ENCODE assay signal across 8 cellular contexts in genomic region chr7:77657427-77658331, GRCh38. TPM values are rescaled to one million over a fixed set of nuclear protein-coding genes. Genes with fewer than 3 reads are reported as not detected.
DNase-seq lines count a peak whose midpoint lies in the region; ATAC-seq and TF ChIP-seq lines count a peak whose summit lies in the region.

No MANE protein-coding gene starts in this region.

- H3K4me1 ChIP-seq in OCI-LY7 (ENCODE audit: insufficient read depth, low read length, poor library complexity, severe bottlenecking) (no peaks in the 10 kb centered on the region), colonic mucosa (no peaks in the 10 kb centered on the region), mucosa of descending colon (ENCODE audit: low read depth) (peaks cover 33% of the 10 kb centered on the region), neuronal stem cell (ENCODE audit: control insufficient read depth in 2 of 2, insufficient read depth in 1 of 2, low read depth in 1 of 2, low read length in 2 of 2) (no peaks in the 10 kb centered on the region)

- H2BK12ac ChIP-seq in neuronal stem cell (ENCODE audit: low read length) = no peak overlapping the region

- H3K4me3 ChIP-seq in OCI-LY7 (ENCODE audit: low read depth, low read length, poor library complexity, severe bottlenecking) (no peak overlapping the region), colonic mucosa (no peak overlapping the region), mucosa of descending colon (no peak overlapping the region), neuronal stem cell (ENCODE audit: low read length in 2 of 2) (no peak overlapping the region)

- no peaks in the 10 kb centered on the region for H3K79me2 ChIP-seq in OCI-LY7 (ENCODE audit: insufficient read depth, low read depth, low read length)

- no peak overlapping the region for H2BK120ac ChIP-seq in neuronal stem cell (ENCODE audit: low read depth, low read length)

- H2AFZ ChIP-seq in OCI-LY7 (ENCODE audit: low read length) (no peak overlapping the region), neuronal stem cell (ENCODE audit: low read length) (no peak overlapping the region)

- no peaks in the 10 kb centered on the region for H3K27me3 ChIP-seq in colonic mucosa
- H3K27me3 ChIP-seq in neuronal stem cell (ENCODE audit: control insufficient read depth in 3 of 3, insufficient read depth in 3 of 3, low read depth in 1 of 3, low read length in 3 of 3) = no peaks in the 10 kb centered on the region

- CTCF ChIA-PET in OCI-LY7 (lab: Charles Lee; ENCODE audit: unreplicated experiment) = interaction anchor here (1.0 kb wide), 1 partner anchor 102 kb away, joined by 3 read pairs; no protein-coding TSS in a partner anchor

- H2BK5ac ChIP-seq in neuronal stem cell (ENCODE audit: low read length) = no peak overlapping the region

- no CpG with 5 or more reads among the region's 2 CpGs for WGBS in neuronal stem cell (ENCODE audit: extremely low coverage in 2 of 2, insufficient read length in 2 of 2, insufficient replicate concordance in 1 of 2), 2 donors

- H3K18ac ChIP-seq in neuronal stem cell (ENCODE audit: low read length) = no peak overlapping the region

- no peak overlapping the region for H3K14ac ChIP-seq in neuronal stem cell (ENCODE audit: low read length)

- H3K36me3 ChIP-seq in OCI-LY7 (ENCODE audit: insufficient read depth, low read length) (no peaks in the 10 kb centered on the region), colonic mucosa (no peaks in the 10 kb centered on the region), mucosa of descending colon (ENCODE audit: low read depth) (no peaks in the 10 kb centered on the region), neuronal stem cell (replicated peaks in 1 of 2; ENCODE audit: control insufficient read depth in 2 of 2, insufficient read depth in 2 of 2, low read length in 2 of 2) (peaks cover 4 to 72% of the 10 kb centered on the region in 2 donors)

- no peak overlapping the region for H3K4ac ChIP-seq in neuronal stem cell (ENCODE audit: low read length)

- intact Hi-C loops in OCI-LY7 (cut with micrococcal nuclease; ENCODE audit: unreplicated experiment) (loop anchor here (1.0 to 10.0 kb wide), 5 partner anchors 102 to 567 kb away; no protein-coding TSS in a partner anchor), colonic mucosa (cut with DNase I) (loop anchor here (2.0 to 10.0 kb wide), 2 partner anchors 101 to 277 kb away; no protein-coding TSS in a partner anchor), mucosa of descending colon (cut with DNase I, micrococcal nuclease) (loop anchor here (5.0 to 10.0 kb wide), 2 partner anchors 97 to 100 kb away; no protein-coding TSS in a partner anchor)

- peak; percentile 78 for TF ChIP-seq RAD21 in Ishikawa (IDR thresholded peaks at IDR 0.05; ENCODE audit: low read depth)

- H3K79me1 ChIP-seq in neuronal stem cell (ENCODE audit: low read depth, low read length) = no peaks in the 10 kb centered on the region

- no peak for TF ChIP-seq EP300 in Ishikawa (IDR thresholded peaks at IDR 0.05; ENCODE audit: borderline replicate concordance)

- BruUV-seq in OCI-LY7 (replicated peaks; lab: Mats Ljungman, UMichigan) = no TSS peak

- no peak overlapping the region for H4K91ac ChIP-seq in neuronal stem cell (ENCODE audit: low read depth, low read length, poor library complexity)

- H3K27ac ChIP-seq in 22Rv1 = no peak overlapping the region
- no peak overlapping the region for H3K27ac ChIP-seq in OCI-LY7 (ENCODE audit: low read depth, low read length, poor library complexity, severe bottlenecking)
- no peak overlapping the region for H3K27ac ChIP-seq in colonic mucosa
- H3K27ac ChIP-seq in neuronal stem cell (replicated peaks; ENCODE audit: low read length) = no peak overlapping the region

- H3K9me3 ChIP-seq in OCI-LY7 (ENCODE audit: low read length) = no peaks in the 10 kb centered on the region
- no peaks in the 10 kb centered on the region for H3K9me3 ChIP-seq in colonic mucosa
- no peaks in the 10 kb centered on the region for H3K9me3 ChIP-seq in mucosa of descending colon
- no peaks in the 10 kb centered on the region for H3K9me3 ChIP-seq in neuronal stem cell (replicated peaks in 1 of 2; ENCODE audit: control insufficient read depth in 2 of 2, insufficient read depth in 1 of 2, low read depth in 1 of 2, low read length in 2 of 2)

- H3K9ac ChIP-seq in colonic mucosa (ENCODE audit: low read depth in 2 of 2, low read length in 2 of 2) (no peak overlapping the region), neuronal stem cell (ENCODE audit: low read depth, low read length, poor library complexity) (no peak overlapping the region)

- no peak overlapping the region for H4K8ac ChIP-seq in neuronal stem cell (ENCODE audit: low read depth, low read length)

- H2BK15ac ChIP-seq in neuronal stem cell (ENCODE audit: low read length) = no peak overlapping the region

- H3K4me2 ChIP-seq in OCI-LY7 (ENCODE audit: low read length) = no peak overlapping the region
- H3K4me2 ChIP-seq in neuronal stem cell (ENCODE audit: insufficient read depth, low read length, poor library complexity, severe bottlenecking) = no peak overlapping the region

- peak; percentile 49 for ATAC-seq in mucosa of descending colon

- no peaks in the 10 kb centered on the region for H3K9me2 ChIP-seq in OCI-LY7 (ENCODE audit: insufficient read depth, low read length)

- DNase-seq in GF-D8 (lab: John Stamatoyannopoulos, UW) (peak; percentile 86), OCI-LY7 (ENCODE audit: low spot score) (peak; percentile 74), colonic mucosa (peak; percentile 52), mucosa of descending colon (peak in 1 of 3 donors; percentile 76), GM19240 (ENCODE audit: insufficient read length, low spot score) (no peak), neuronal stem cell (ENCODE audit: low spot score) (no peak)

- H4K20me1 ChIP-seq in OCI-LY7 (ENCODE audit: insufficient read depth, low read length) = no peaks in the 10 kb centered on the region

- TF ChIP-seq CTCF in 22Rv1 (IDR thresholded peaks at IDR 0.05) (peak; percentile 90), OCI-LY7 (conservative IDR thresholded peaks at IDR 0.05; ENCODE audit: low read length) (peak; percentile 97), colonic mucosa (IDR thresholded peaks at IDR 0.05) (peak; percentile 55), mucosa of descending colon (IDR thresholded peaks at IDR 0.05) (no peak)

- H2AK5ac ChIP-seq in neuronal stem cell (ENCODE audit: low read depth, low read length) = no peak overlapping the region

- POLR2A ChIA-PET in OCI-LY7 (lab: Charles Lee) = interaction anchor here (0.6 to 2.0 kb wide), 3 partner anchors 9 to 274 kb away, joined by 3 to 8 read pairs (median 3); no protein-coding TSS in a partner anchor

- no peak overlapping the region for H3K23ac ChIP-seq in neuronal stem cell (ENCODE audit: low read depth, low read length, poor library complexity)

TF ChIP-seq in Ishikawa, 13 proteins besides CTCF, POLR2A, EP300 and RAD21:
- TF ChIP-seq USF1 (IDR thresholded peaks at IDR 0.05) (no peak), YY1 (IDR thresholded peaks at IDR 0.05; ENCODE audit: low read depth) (no peak), CEBPB (IDR thresholded peaks at IDR 0.05) (no peak), NFIC (IDR thresholded peaks at IDR 0.05) (no peak), CREB1 (IDR thresholded peaks at IDR 0.05; ENCODE audit: low read depth) (no peak), REST (IDR thresholded peaks at IDR 0.05; ENCODE audit: low read depth) (no peak), MAX (IDR thresholded peaks at IDR 0.05) (no peak), EGR1 (IDR thresholded peaks at IDR 0.05) (no peak), TCF12 (IDR thresholded peaks at IDR 0.05; ENCODE audit: low read depth) (no peak), TEAD4 (IDR thresholded peaks at IDR 0.05) (no peak), FOXM1 (IDR thresholded peaks at IDR 0.05; ENCODE audit: borderline replicate concordance, low read depth) (no peak), TAF1 (IDR thresholded peaks at IDR 0.05; ENCODE audit: low read depth) (no peak), ZBTB7A (IDR thresholded peaks at IDR 0.05; ENCODE audit: low read depth) (no peak)

RNA-seq across cellular contexts. Expression of gene RSBN1L, which starts 38.6 kb away (rescaled TPM):
- 23.3 and 27.4 TPM in 2 replicates for total RNA-seq in OCI-LY7 (2014; rRNA removed; shearing (Covaris generic))
- total RNA-seq in OCI-LY7 (2022) (30.0 and 30.4 TPM in 2 replicates), colonic mucosa (10 to 100 TPM; 20.1 to 25.5 TPM), mucosa of descending colon (10 to 100 TPM; 19.1 to 31.5 (median 19.6) TPM)
- polyA plus RNA-seq in neuronal stem cell (2013, experiment 1 of 2) = 15.5 TPM
- 16.2 TPM for polyA plus RNA-seq in neuronal stem cell (2013, experiment 2 of 2)

Comparison
In these comparisons a context has a peak if more than half of its experiments do, and no peak if none do; other contexts are left out.
1. DNase-seq: peak in GF-D8 (single experiment), OCI-LY7 (single experiment) and colonic mucosa (single experiment); none in GM19240 (single experiment) and neuronal stem cell (single experiment).